ENCODE assay signal across 15 cellular contexts in genomic region chr17:44914698-44915271, GRCh38. TPM values are rescaled to one million over a fixed set of nuclear protein-coding genes. Genes with fewer than 3 reads are reported as not detected.
"Had no signal": no experiment of that assay in that cellular context is flagged by ENCODE, and none has a peak within 500 bp of the region (broad histone marks: within the 10 kb centered on the region; RNA-seq: fewer than 3 reads in every experiment).

No MANE protein-coding gene starts in this region.

- H2AFZ ChIP-seq: neural progenitor cell had no signal

- H3K9me3 Mint-ChIP-seq: activated naive CD4-positive, alpha-beta T cell treated with anti-CD3 and anti-CD28 coated beads, Interleukin-2, amount 50 U/mL, for 72 hours; activated T-helper 2 cell treated with anti-CD3 and anti-CD28 coated beads, Interferon-gamma antibody, Interleukin-2, Interleukin-4, amounts not matched to agents 10 μg/mL and 5 μg/mL and 100 μg/mL, durations not matched to agents 14 hours and 24 hours and 36 hours; mesothelial cell of epicardium; neural progenitor cell; stimulated activated memory B cell treated with anti-CD40 and anti-IgM and Interleukin-4, amounts not matched to agents 10 μg/mL and 1 μg/mL and 100 μg/mL, for 72 hours had no signal

- H3K36me3 Mint-ChIP-seq: activated naive CD4-positive, alpha-beta T cell treated with anti-CD3 and anti-CD28 coated beads, Interleukin-2, amount 50 U/mL, for 72 hours; mesothelial cell of epicardium; neural progenitor cell; stimulated activated memory B cell treated with anti-CD40 and anti-IgM and Interleukin-4, amounts not matched to agents 10 μg/mL and 1 μg/mL and 100 μg/mL, for 72 hours had no signal

- H3K27ac ChIP-seq: coronary artery, epithelial cell of prostate, gastrocnemius medialis, neural progenitor cell, upper lobe of left lung had no signal

- H3K4me2 ChIP-seq: neural progenitor cell, smooth muscle cell had no signal

- H3K9me3 ChIP-seq: gastrocnemius medialis, heart right ventricle, upper lobe of left lung had no signal

- DNase-seq: effector CD8-positive, alpha-beta T cell; gastrocnemius medialis; heart right ventricle; stimulated activated CD4-positive, alpha-beta T cell treated with anti-CD3 and anti-CD28 coated beads, Interleukin-1b, Interleukin-23, amount 100 ng/mL, for 48 hours; upper lobe of left lung had no signal

- H3K4me3 Mint-ChIP-seq: mesothelial cell of epicardium; neural progenitor cell; stimulated activated memory B cell treated with anti-CD40 and anti-IgM and Interleukin-4, amounts not matched to agents 10 μg/mL and 1 μg/mL and 100 μg/mL, for 72 hours had no signal

- H3K27ac Mint-ChIP-seq: activated naive CD4-positive, alpha-beta T cell treated with anti-CD3 and anti-CD28 coated beads, Interleukin-2, amount 50 U/mL, for 72 hours; activated T-helper 2 cell treated with anti-CD3 and anti-CD28 coated beads, Interferon-gamma antibody, Interleukin-2, Interleukin-4, amounts not matched to agents 10 μg/mL and 5 μg/mL and 100 μg/mL, durations not matched to agents 14 hours and 24 hours and 36 hours; mesothelial cell of epicardium; neural progenitor cell; stimulated activated memory B cell treated with anti-CD40 and anti-IgM and Interleukin-4, amounts not matched to agents 10 μg/mL and 1 μg/mL and 100 μg/mL, for 72 hours had no signal

- H3K9ac ChIP-seq: neural progenitor cell had no signal

RNA-seq across cellular contexts. Expression of gene GFAP, which starts 0.5 kb away (rescaled TPM):
- total RNA-seq: activated naive CD4-positive, alpha-beta T cell treated with anti-CD3 and anti-CD28 coated beads, Interleukin-2, amount 50 U/mL, for 72 hours; gastrocnemius medialis; kidney epithelial cell; mesothelial cell of epicardium; upper lobe of left lung had no signal

RNA-seq across cellular contexts. Expression of gene C1QL1, which starts 53.3 kb away (rescaled TPM):
- total RNA-seq: gastrocnemius medialis, smooth muscle cell, subcutaneous adipose tissue had no signal
